8 cellular contexts compared by ENCODE assay signal in genomic region chr2:176553685-176554106, GRCh38.
A peak's percentile ranks its signal among the peaks of the same experiment; 100 is the strongest.
DNase-seq lines count a peak whose midpoint lies in the region; ATAC-seq and TF ChIP-seq lines count a peak whose summit lies in the region.

No MANE protein-coding gene starts in this region.

- no peak for ATAC-seq in GM19035 (IDR thresholded peaks at IDR 0.05; ENCODE audit: unreplicated experiment)

- TF ChIP-seq CTCF in AG04450 (IDR thresholded peaks at IDR 0.05; ENCODE audit: low read depth, low read length), result no peak
- TF ChIP-seq CTCF in HFFc6 (IDR thresholded peaks at IDR 0.05), result no peak

- H3K27ac Mint-ChIP-seq in HFFc6, result peak overlapping the region; percentile 61
- no peak overlapping the region for H3K27ac Mint-ChIP-seq in activated naive CD4-positive, alpha-beta T cell treated with anti-CD3 and anti-CD28 coated beads, Interleukin-2, amount 10 ng/mL, durations not matched to agents 7 days and 5 days

- H3K36me3 Mint-ChIP-seq in HFFc6 (ENCODE audit: low read depth), result no peaks in the 10 kb centered on the region
- no peaks in the 10 kb centered on the region for H3K36me3 Mint-ChIP-seq in activated naive CD4-positive, alpha-beta T cell treated with anti-CD3 and anti-CD28 coated beads, Interleukin-2, amount 10 ng/mL, durations not matched to agents 7 days and 5 days

- CTCF ChIA-PET in AG04450 (lab: Charles Lee), result interaction anchor here (0.5 to 5.2 kb wide), 90 partner anchors 9 to 840 kb away, joined by 3 to 87 read pairs (median 5); partner anchors contain the start of genes HOXD8 and MTX2
- CTCF ChIA-PET in activated naive CD4-positive, alpha-beta T cell treated with anti-CD3 and anti-CD28 coated beads, Interleukin-2, amount 10 ng/mL, durations not matched to agents 7 days and 5 days (lab: Charles Lee), result interaction anchor here (0.5 to 2.4 kb wide), 21 partner anchors 8 to 1107 kb away, joined by 3 to 37 read pairs (median 4); no protein-coding TSS in a partner anchor

- H3K36me3 ChIP-seq in urinary bladder (ENCODE audit: insufficient read depth), result no peaks in the 10 kb centered on the region

- peak overlapping the region; percentile 86 for H3K4me3 Mint-ChIP-seq in HFFc6
- H3K4me3 Mint-ChIP-seq in activated naive CD4-positive, alpha-beta T cell treated with anti-CD3 and anti-CD28 coated beads, Interleukin-2, amount 10 ng/mL, durations not matched to agents 7 days and 5 days, result peak overlapping the region; percentile 66

- no peaks in the 10 kb centered on the region for H3K27me3 ChIP-seq in AG04450 (ENCODE audit: control insufficient read depth, insufficient read depth, low read length)

- no peak for DNase-seq in AG04450 (ENCODE audit: low read depth, low spot score)
- DNase-seq in HFFc6, result peak; percentile 42
- peak; percentile 27 for DNase-seq in NOMO-1 treated with dmso at 0.1 percent for 144 hours (lab: John Stamatoyannopoulos, UW; ENCODE audit: unreplicated experiment)
- DNase-seq in activated naive CD4-positive, alpha-beta T cell treated with anti-CD3 and anti-CD28 coated beads, Interleukin-2, amount 10 ng/mL, durations not matched to agents 7 days and 5 days, result peak; percentile 39
- peak; percentile 21 for DNase-seq in globus pallidus (ENCODE audit: low spot score)
- peak; percentile 40 for DNase-seq in occipital lobe (lab: John Stamatoyannopoulos, UW)

- H3K9me3 Mint-ChIP-seq in HFFc6, result no peaks in the 10 kb centered on the region
- no peaks in the 10 kb centered on the region for H3K9me3 Mint-ChIP-seq in activated naive CD4-positive, alpha-beta T cell treated with anti-CD3 and anti-CD28 coated beads, Interleukin-2, amount 10 ng/mL, durations not matched to agents 7 days and 5 days

- POLR2A ChIA-PET in AG04450 (lab: Yijun Ruan, JAX), result no interaction called here

- H3K4me3 ChIP-seq in AG04450 (ENCODE audit: low read depth, low read length), result peak overlapping the region; percentile 59
- H3K4me3 ChIP-seq in urinary bladder (ENCODE audit: low read depth, low read length), result peak overlapping the region; percentile 37

- peaks cover 6% of the 10 kb centered on the region; the same call in 1 of the 2 replicates for H3K27me3 Mint-ChIP-seq in HFFc6 (ENCODE audit: insufficient read depth)
- H3K27me3 Mint-ChIP-seq in activated naive CD4-positive, alpha-beta T cell treated with anti-CD3 and anti-CD28 coated beads, Interleukin-2, amount 10 ng/mL, durations not matched to agents 7 days and 5 days, result peaks cover 43% of the 10 kb centered on the region

- H3K9me3 ChIP-seq in AG04450 (ENCODE audit: control insufficient read depth, insufficient read depth, low read length), result no peaks in the 10 kb centered on the region

- under 1% methylated on average over 16 of the region's 16 CpGs for WGBS in urinary bladder

- H3K4me1 Mint-ChIP-seq in HFFc6 (ENCODE audit: low read depth), result peaks cover 30% of the 10 kb centered on the region
- H3K4me1 Mint-ChIP-seq in activated naive CD4-positive, alpha-beta T cell treated with anti-CD3 and anti-CD28 coated beads, Interleukin-2, amount 10 ng/mL, durations not matched to agents 7 days and 5 days, result peaks cover 12% of the 10 kb centered on the region

- H3K4me1 ChIP-seq in urinary bladder (ENCODE audit: insufficient read depth), result no peaks in the 10 kb centered on the region

- no peak overlapping the region for H3K27ac ChIP-seq in AG04450 (ENCODE audit: low read depth, low read length)
- no peak overlapping the region for H3K27ac ChIP-seq in urinary bladder (ENCODE audit: low read depth)
